Comparison of ENCODE assay signal across 2 cellular contexts in the genomic region with DNA sequence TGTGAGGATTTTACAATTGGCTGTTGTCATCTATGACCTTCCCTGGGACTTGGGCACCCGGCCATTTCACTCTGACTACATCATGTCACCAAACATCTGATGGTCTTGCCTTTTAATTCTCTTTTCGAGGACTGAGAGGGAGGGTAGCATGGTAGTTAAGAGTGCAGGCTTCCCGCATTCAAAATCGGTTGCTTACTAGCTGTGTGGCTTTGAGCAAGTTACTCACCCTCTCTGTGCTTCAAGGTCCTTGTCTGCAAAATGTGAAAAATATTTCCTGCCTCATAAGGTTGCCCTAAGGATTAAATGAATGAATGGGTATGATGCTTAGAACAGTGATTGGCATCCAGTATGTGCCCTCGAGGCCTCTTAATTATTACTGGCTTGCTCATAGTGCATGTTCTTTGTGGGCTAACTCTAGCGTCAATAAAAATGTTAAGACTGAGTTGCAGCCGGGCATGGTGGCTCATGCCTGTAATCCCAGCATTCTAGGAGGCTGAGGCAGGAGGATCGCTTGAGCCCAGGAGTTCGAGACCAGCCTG.
TF ChIP-seq lines count a peak whose summit lies in the region.

No MANE protein-coding gene starts in this region.

TF ChIP-seq in HEK293, 187 proteins besides CTCF, POLR2A, EP300 and RAD21:
- TF ChIP-seq ZNF768 (tag by site-specific recombination; IDR thresholded peaks at IDR 0.05) (0 out of 2 replicates have a peak, but pooled peaks have one; percentile 14), ZNF660 (tag by site-specific recombination; IDR thresholded peaks at IDR 0.05) (no peak), ZNF670 (tag by site-specific recombination; IDR thresholded peaks at IDR 0.05; ENCODE audit: low read depth) (no peak), FEZF1 (tag by site-specific recombination; IDR thresholded peaks at IDR 0.05) (no peak), ZNF311 (tag by site-specific recombination; IDR thresholded peaks at IDR 0.05; ENCODE audit: borderline replicate concordance) (no peak)
- TF ChIP-seq, protein P1, sequence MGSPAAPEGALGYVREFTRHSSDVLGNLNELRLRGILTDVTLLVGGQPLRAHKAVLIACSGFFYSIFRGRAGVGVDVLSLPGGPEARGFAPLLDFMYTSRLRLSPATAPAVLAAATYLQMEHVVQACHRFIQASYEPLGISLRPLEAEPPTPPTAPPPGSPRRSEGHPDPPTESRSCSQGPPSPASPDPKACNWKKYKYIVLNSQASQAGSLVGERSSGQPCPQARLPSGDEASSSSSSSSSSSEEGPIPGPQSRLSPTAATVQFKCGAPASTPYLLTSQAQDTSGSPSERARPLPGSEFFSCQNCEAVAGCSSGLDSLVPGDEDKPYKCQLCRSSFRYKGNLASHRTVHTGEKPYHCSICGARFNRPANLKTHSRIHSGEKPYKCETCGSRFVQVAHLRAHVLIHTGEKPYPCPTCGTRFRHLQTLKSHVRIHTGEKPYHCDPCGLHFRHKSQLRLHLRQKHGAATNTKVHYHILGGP (tag by site-specific recombination; IDR thresholded peaks at IDR 0.05), result no peak
TF ChIP-seq in HEK293: peak in this region for 1.

TF ChIP-seq in K562, 482 proteins besides CTCF, POLR2A, EP300 and RAD21:
- TF ChIP-seq KDM1A (IDR thresholded peaks at IDR 0.05) (peak in 1 of 2 experiments; percentile 60; a peak in 2 of 4 replicates), BCOR (IDR thresholded peaks at IDR 0.05) (peak; percentile 67), RBM25 (IDR thresholded peaks at IDR 0.05; ENCODE audit: low read depth, low read length, severe bottlenecking) (peak; percentile 88), GTF2F1 (IDR thresholded peaks at IDR 0.05; ENCODE audit: low read depth, low read length) (no peak), ADNP (tag; IDR thresholded peaks at IDR 0.05) (peak; percentile 59; the same call in 1 of the 2 replicates), ZFP36 (IDR thresholded peaks at IDR 0.05; ENCODE audit: low read depth, low read length, partially characterized antibody) (peak; percentile 78)
